In the genomic region with DNA sequence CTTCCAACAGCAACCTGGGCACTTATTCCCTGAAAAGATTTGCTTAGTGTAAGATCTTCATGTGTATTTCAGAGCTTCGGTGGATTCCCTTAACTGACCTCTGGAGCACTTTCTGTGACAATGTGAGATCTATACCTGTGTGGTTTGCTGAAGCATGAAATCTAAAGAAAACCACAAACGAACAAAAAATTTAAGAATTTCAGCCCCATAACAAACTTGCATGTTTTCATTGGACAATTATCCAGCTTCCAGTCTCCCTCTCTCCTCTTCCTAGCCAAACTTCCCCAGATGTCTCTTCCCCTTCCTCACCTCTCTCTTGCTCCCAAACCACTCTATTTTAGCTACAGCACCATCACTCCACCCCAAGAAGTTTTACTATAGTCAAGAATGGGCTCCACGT, we compare ENCODE assay signal across 22 cellular contexts.
"Had no signal": no experiment of that assay in that cellular context is flagged by ENCODE, and none has a peak within 500 bp of the region (broad histone marks: within the 10 kb centered on the region; RNA-seq: fewer than 3 reads in every experiment).

No MANE protein-coding gene starts in this region.

- H3K9me3 Mint-ChIP-seq: activated CD4-positive, alpha-beta T cell treated with anti-CD3 and anti-CD28 coated beads, Interleukin-2, amount 10 ng/mL, durations not matched to agents 24 days and 14 days had no signal

- ATAC-seq: activated CD4-positive, CD25-positive, alpha-beta regulatory T cell treated with anti-CD3 and anti-CD28 coated beads, Interleukin-2, amount 50 U/mL, for 24 hours; PC-3; SK-N-SH treated with all-trans-retinoic acid at 6 μM for 48 hours had no signal

- H3K4me3 Mint-ChIP-seq: activated CD4-positive, alpha-beta memory T cell treated with anti-CD3 and anti-CD28 coated beads for 36 hours; activated CD4-positive, alpha-beta T cell treated with anti-CD3 and anti-CD28 coated beads, Interleukin-2, amount 10 ng/mL, durations not matched to agents 24 days and 14 days; activated naive CD8-positive, alpha-beta T cell treated with anti-CD3 and anti-CD28 coated beads, Interleukin-2, amount 10 ng/mL, durations not matched to agents 7 days and 5 days had no signal

- DNase-seq: activated CD4-positive, alpha-beta memory T cell treated with anti-CD3 and anti-CD28 coated beads for 36 hours; activated CD4-positive, alpha-beta T cell treated with anti-CD3 and anti-CD28 coated beads, Interleukin-2, amount 10 ng/mL, durations not matched to agents 24 days and 14 days; activated naive CD4-positive, alpha-beta T cell treated with anti-CD3 and anti-CD28 coated beads, Interleukin-2, amount 50 U/mL, for 16 hours; activated naive CD8-positive, alpha-beta T cell treated with anti-CD3 and anti-CD28 coated beads, Interleukin-2, amount 10 ng/mL, durations not matched to agents 7 days and 5 days; activated T-cell treated with anti-CD3 and anti-CD28 coated beads for 4 hours; activated T-cell treated with anti-CD3 and anti-CD28 coated beads, Interleukin-2, amount 50 U/mL, for 48 hours; aorta; central memory CD4-positive, alpha-beta T cell; cortex of kidney; MM.1S; NCI-H1105; NCI-H1436; NCI-H187; NCI-H2081; NCI-H510A treated with DMSO at 0.1 percent for 48 hours; NCI-H69; NK-92 treated with Interleukin-12 subunit alpha and Interleukin-12 subunit beta, amount 100 ng/mL, for 24 hours; PC-3; SHP77; SW 1271 had no signal

- H3K27ac Mint-ChIP-seq: activated CD4-positive, alpha-beta memory T cell treated with anti-CD3 and anti-CD28 coated beads for 36 hours; activated CD4-positive, alpha-beta T cell treated with anti-CD3 and anti-CD28 coated beads, Interleukin-2, amount 10 ng/mL, durations not matched to agents 24 days and 14 days; activated naive CD8-positive, alpha-beta T cell treated with anti-CD3 and anti-CD28 coated beads, Interleukin-2, amount 10 ng/mL, durations not matched to agents 7 days and 5 days had no signal

- H3K27me3 Mint-ChIP-seq: activated CD4-positive, alpha-beta memory T cell treated with anti-CD3 and anti-CD28 coated beads for 36 hours; activated CD4-positive, alpha-beta T cell treated with anti-CD3 and anti-CD28 coated beads, Interleukin-2, amount 10 ng/mL, durations not matched to agents 24 days and 14 days; activated naive CD8-positive, alpha-beta T cell treated with anti-CD3 and anti-CD28 coated beads, Interleukin-2, amount 10 ng/mL, durations not matched to agents 7 days and 5 days had no signal

- H3K36me3 Mint-ChIP-seq: activated CD4-positive, alpha-beta memory T cell treated with anti-CD3 and anti-CD28 coated beads for 36 hours; activated naive CD8-positive, alpha-beta T cell treated with anti-CD3 and anti-CD28 coated beads, Interleukin-2, amount 10 ng/mL, durations not matched to agents 7 days and 5 days had no signal

- H3K4me1 Mint-ChIP-seq: activated CD4-positive, alpha-beta T cell treated with anti-CD3 and anti-CD28 coated beads, Interleukin-2, amount 10 ng/mL, durations not matched to agents 24 days and 14 days; activated naive CD8-positive, alpha-beta T cell treated with anti-CD3 and anti-CD28 coated beads, Interleukin-2, amount 10 ng/mL, durations not matched to agents 7 days and 5 days had no signal
